Comparison of ENCODE assay signal across 19 cellular contexts in the genomic region with DNA sequence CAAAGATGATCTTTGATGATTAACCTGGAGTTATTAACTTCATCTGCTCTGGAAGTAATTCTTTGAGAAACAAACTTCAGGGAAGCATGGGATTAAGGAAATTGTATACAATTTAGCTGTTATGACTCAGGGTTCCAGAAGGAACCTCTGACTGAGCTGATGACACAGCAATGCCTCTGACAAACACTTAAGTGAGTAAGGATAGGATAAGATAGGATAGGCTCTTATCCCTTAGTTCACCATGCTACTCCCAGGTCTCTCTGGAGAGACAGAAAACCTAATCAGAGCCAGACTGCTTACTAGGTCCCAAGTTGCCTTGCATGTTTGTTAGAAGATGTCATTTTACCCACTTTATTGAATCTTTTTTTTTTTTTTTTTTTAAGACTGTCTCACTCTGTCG. TPM values are rescaled to one million over a fixed set of nuclear protein-coding genes. Genes with fewer than 3 reads are reported as not detected.
A peak's percentile ranks its signal among the peaks of the same experiment; 100 is the strongest.
DNase-seq lines count a peak whose midpoint lies in the region; FAIRE-seq and TF ChIP-seq lines count a peak whose summit lies in the region.
"Had no signal": no experiment of that assay in that cellular context is flagged by ENCODE, and none has a peak within 500 bp of the region (broad histone marks: within the 10 kb centered on the region; RNA-seq: fewer than 3 reads in every experiment).

No MANE protein-coding gene starts in this region.

- H3K9me3 ChIP-seq in Karpas-422 (ENCODE audit: low read length) = no peaks in the 10 kb centered on the region
- H3K9me3 ChIP-seq: heart right ventricle, left lung, prostate gland, thyroid gland had no signal

- H3K9ac ChIP-seq in Karpas-422 (ENCODE audit: low read length) = 0 out of 2 replicates have a peak overlapping the region, but pooled peaks have one; percentile 11

- no peak overlapping the region for H3K4me3 ChIP-seq in Karpas-422 (ENCODE audit: low read length)
- H3K4me3 ChIP-seq: heart right ventricle, left lung, prostate gland, thyroid gland had no signal

- no peaks in the 10 kb centered on the region for H3K36me3 ChIP-seq in Karpas-422 (ENCODE audit: insufficient read depth, low read length)
- H3K36me3 ChIP-seq: heart right ventricle, left lung, prostate gland, thyroid gland had no signal

- no peaks in the 10 kb centered on the region for H3K79me2 ChIP-seq in Karpas-422 (ENCODE audit: low read length)

- no peak for TF ChIP-seq CTCF in AG09319 (IDR thresholded peaks at IDR 0.05; ENCODE audit: low read depth, low read length)

- peaks cover 76% of the 10 kb centered on the region for H3K4me1 ChIP-seq in Karpas-422 (ENCODE audit: low read length)
- H3K4me1 ChIP-seq: heart right ventricle, left lung, prostate gland, thyroid gland had no signal

- no peak for FAIRE-seq in GM19239 (lab: Jason Lieb, UNC)

- H3K9me2 ChIP-seq in Karpas-422 (replicated peaks; ENCODE audit: insufficient read depth, low read length) = no peaks in the 10 kb centered on the region

- DNase-seq in AG09319 (ENCODE audit: extremely low read depth, low read depth) (peak; percentile 2), Karpas-422 (no peak), astrocyte of the hippocampus (ENCODE audit: low read depth, low spot score) (peak; percentile 16), hepatic stellate cell (ENCODE audit: low spot score) (peak; percentile 26), GM19239 (ENCODE audit: insufficient read length, low spot score) (no peak), NCI-H510A treated with DMSO at 0.1 percent for 48 hours (lab: John Stamatoyannopoulos, UW) (no peak), NOMO-1 (lab: John Stamatoyannopoulos, UW; ENCODE audit: unreplicated experiment in 2 of 2) (no peak)
- no peak for DNase-seq in activated naive CD4-positive, alpha-beta T cell treated with anti-CD3 and anti-CD28 coated beads, Interleukin-2, amount 50 U/mL, for 16 hours
- DNase-seq: activated CD4-positive, alpha-beta T cell treated with anti-CD3 and anti-CD28 coated beads, Interleukin-2, amount 50 U/mL, for 1 hour; activated T-cell treated with anti-CD3 and anti-CD28 coated beads, Interleukin-2, amount 50 U/mL, for 72 hours; effector memory CD4-positive, alpha-beta T cell; heart right ventricle; left lung; naive B cell; NCI-H1417 treated with DMSO at 0.1 percent for 48 hours; NCI-H524 treated with DMSO at 0.1 percent for 48 hours; thyroid gland had no signal

- H2AFZ ChIP-seq in Karpas-422 (ENCODE audit: low read length) = no peak overlapping the region

- H3K27me3 ChIP-seq in Karpas-422 (ENCODE audit: low read length) = no peaks in the 10 kb centered on the region
- H3K27me3 ChIP-seq: heart right ventricle, left lung, thyroid gland had no signal

- H3K4me2 ChIP-seq in Karpas-422 (ENCODE audit: low read depth, low read length, poor library complexity, severe bottlenecking) = peak overlapping the region; percentile 55

- H4K20me1 ChIP-seq in Karpas-422 (ENCODE audit: insufficient read depth, low read depth, low read length) = no peaks in the 10 kb centered on the region

- H3K27ac ChIP-seq in Karpas-422 (ENCODE audit: low read length) = peak overlapping the region; percentile 98
- H3K27ac ChIP-seq: heart right ventricle, left lung, prostate gland, thyroid gland had no signal

RNA-seq across cellular contexts. Expression of a gene that starts 12.6 kb away (rescaled TPM):
- total RNA-seq in Karpas-422 (2014; rRNA removed; shearing (Covaris generic); ENCODE audit: low replicate concordance) = 134 and 164 TPM in 2 replicates

RNA-seq across cellular contexts. Expression of a gene that starts 19.5 kb away (rescaled TPM):
- total RNA-seq in Karpas-422 (2014; rRNA removed; shearing (Covaris generic); ENCODE audit: low replicate concordance) = 4.1 and 18.4 TPM in 2 replicates
- total RNA-seq: activated T-cell treated with anti-CD3 and anti-CD28 coated beads, Interleukin-2, amount 50 U/mL, for 72 hours; G401; heart right ventricle; prostate gland; thyroid gland had no signal

Comparison
In these comparisons a context has a peak if more than half of its experiments do, and no peak if none do; other contexts are left out.
1. DNase-seq: peak in AG09319 (single experiment), astrocyte of the hippocampus (single experiment) and hepatic stellate cell (single experiment); none in Karpas-422 (single experiment), GM19239 (single experiment), NCI-H510A treated with DMSO at 0.1 percent for 48 hours (single experiment), NOMO-1 (0 of 2) and activated naive CD4-positive, alpha-beta T cell treated with anti-CD3 and anti-CD28 coated beads, Interleukin-2, amount 50 U/mL, for 16 hours (single experiment).